10 cellular contexts compared by ENCODE assay signal in genomic region chr4:39446483-39446841, GRCh38. TPM values are rescaled to one million over a fixed set of nuclear protein-coding genes. Genes with fewer than 3 reads are reported as not detected.
DNase-seq lines count a peak whose midpoint lies in the region; ATAC-seq, FAIRE-seq and TF ChIP-seq lines count a peak whose summit lies in the region.
"Had no signal": no experiment of that assay in that cellular context is flagged by ENCODE, and none has a peak within 500 bp of the region (broad histone marks: within the 10 kb centered on the region; RNA-seq: fewer than 3 reads in every experiment).

No MANE protein-coding gene starts in this region.

- TF ChIP-seq CTCF in HepG2 (CRISPR knock-in tag; IDR thresholded peaks at IDR 0.05) = no peak
- TF ChIP-seq CTCF in right lobe of liver (IDR thresholded peaks at IDR 0.05) = no peak
- TF ChIP-seq CTCF in endothelial cell of umbilical vein (IDR thresholded peaks at IDR 0.05; ENCODE audit: extremely low read depth in 1 of 2, insufficient read depth in 1 of 2, low read depth in 1 of 2, low read length in 2 of 2) = no peak
- TF ChIP-seq CTCF in uterus (IDR thresholded peaks at IDR 0.05) = no peak
- no peak for TF ChIP-seq CTCF in OCI-LY7 (conservative IDR thresholded peaks at IDR 0.05; ENCODE audit: low read length)

- TF ChIP-seq EP300 in HepG2 (IDR thresholded peaks at IDR 0.05; ENCODE audit: low read depth in 2 of 2, low read length in 2 of 2) (no peak), HepG2 (CRISPR knock-in tag; IDR thresholded peaks at IDR 0.05; ENCODE audit: borderline replicate concordance) (no peak)

- CTCF ChIA-PET in HepG2 (lab: Yijun Ruan, JAX; ENCODE audit: low intra/inter-chr PET ratio, low total read pairs) = no interaction called here
- CTCF ChIA-PET in endothelial cell of umbilical vein (lab: Charles Lee) = interaction anchor here (0.8 to 2.8 kb wide), 3 partner anchors 23 to 264 kb away, joined by 3 to 11 read pairs (median 3); partner anchors contain the start of gene WDR19
- CTCF ChIA-PET in naive thymus-derived CD4-positive, alpha-beta T cell (lab: Charles Lee) = interaction anchor here (0.7 kb wide), 1 partner anchor 13 kb away, joined by 3 read pairs; no protein-coding TSS in a partner anchor
- CTCF ChIA-PET in OCI-LY7 (lab: Charles Lee; ENCODE audit: unreplicated experiment) = no interaction called here

- ATAC-seq in HepG2 (peak; percentile 39), right lobe of liver (no peak)
- ATAC-seq in naive thymus-derived CD4-positive, alpha-beta T cell = no peak

- intact Hi-C loops in HepG2 (cut with micrococcal nuclease; ENCODE audit: unreplicated experiment) = no loop called here
- intact Hi-C loops in right lobe of liver (cut with DNase I) = no loop called here
- intact Hi-C loops in endothelial cell of umbilical vein (cut with micrococcal nuclease) = loop anchor here (2.0 kb wide), 1 partner anchor 264 kb away; the partner anchor contains the start of gene WDR19
- intact Hi-C loops in naive thymus-derived CD4-positive, alpha-beta T cell (cut with micrococcal nuclease) = no loop called here
- intact Hi-C loops in uterus (cut with DNase I; ENCODE audit: low total_unique reads) = no loop called here
- intact Hi-C loops in OCI-LY7 (cut with micrococcal nuclease; ENCODE audit: unreplicated experiment) = no loop called here

- dilution Hi-C loops in endothelial cell of umbilical vein (cut with MboI; ENCODE audit: extremely low pct_ligation_motif_present, low sequenced_read_pairs) = no loop called here

- peak overlapping the region in 5 of 10 donors; percentile 67 to 79 (median 75) for H3K4me3 Mint-ChIP-seq in naive thymus-derived CD4-positive, alpha-beta T cell

- H3K27me3 ChIP-seq in HepG2 (ENCODE audit: control insufficient read depth in 1 of 2, insufficient read depth in 2 of 2, low read length in 2 of 2) (no peaks in the 10 kb centered on the region), right lobe of liver (no peaks in the 10 kb centered on the region), endothelial cell of umbilical vein (ENCODE audit: control insufficient read depth in 2 of 2, insufficient read depth in 2 of 2, low read length in 2 of 2) (peaks cover 0 to 1% of the 10 kb centered on the region in 2 experiments), uterus (no peaks in the 10 kb centered on the region)
- H3K27me3 ChIP-seq in naive thymus-derived CD4-positive, alpha-beta T cell (ENCODE audit: control insufficient read depth in 2 of 2, insufficient read depth in 2 of 2, low read length in 2 of 2) = no peaks in the 10 kb centered on the region

- H3K4me1 Mint-ChIP-seq in naive thymus-derived CD4-positive, alpha-beta T cell = peaks cover 0 to 9% (median 6%) of the 10 kb centered on the region in 7 donors

- no peaks in the 10 kb centered on the region for H3K9me1 ChIP-seq in endothelial cell of umbilical vein (replicated peaks; ENCODE audit: control insufficient read depth, extremely low read depth, insufficient read depth, low read length)

- H3K27ac Mint-ChIP-seq in naive thymus-derived CD4-positive, alpha-beta T cell = no peak overlapping the region

- H3K4me3 ChIP-seq in HepG2 (replicated peaks in 1 of 3; ENCODE audit: insufficient read depth in 1 of 3, low read depth in 2 of 3, low read length in 3 of 3) = no peak overlapping the region
- no peak overlapping the region for H3K4me3 ChIP-seq in right lobe of liver
- H3K4me3 ChIP-seq in endothelial cell of umbilical vein (replicated peaks in 1 of 3; ENCODE audit: insufficient read depth in 1 of 3, low read depth in 1 of 3, low read length in 3 of 3) = no peak overlapping the region
- H3K4me3 ChIP-seq in naive thymus-derived CD4-positive, alpha-beta T cell (ENCODE audit: low read length) = peak overlapping the region; percentile 26
- peak overlapping the region; percentile 20 to 32 for H3K4me3 ChIP-seq in uterus
- no peak overlapping the region for H3K4me3 ChIP-seq in OCI-LY7 (ENCODE audit: low read depth, low read length, poor library complexity, severe bottlenecking)

- in situ Hi-C loops in HepG2 (cut with HindIII; ENCODE audit: extremely low pct_ligation_motif_present, low pct_unique_long_range_greater_than_20kb) = no loop called here

- no peak overlapping the region for H3K9ac ChIP-seq in HepG2 (ENCODE audit: insufficient read depth, low read depth, low read length)
- no peak overlapping the region for H3K9ac ChIP-seq in endothelial cell of umbilical vein (replicated peaks; ENCODE audit: extremely low read depth, insufficient read depth, low read length)

- TF ChIP-seq POLR2A in HepG2 (IDR thresholded peaks at IDR 0.05; ENCODE audit: insufficient read depth in 1 of 2, low read depth in 2 of 2, low read length in 2 of 2) = no peak
- TF ChIP-seq POLR2A in right lobe of liver (IDR thresholded peaks at IDR 0.05) = no peak
- TF ChIP-seq POLR2A in endothelial cell of umbilical vein (IDR thresholded peaks at IDR 0.05; ENCODE audit: low read depth, low read length) = no peak
- TF ChIP-seq POLR2A in uterus (IDR thresholded peaks at IDR 0.05) = no peak

- peaks cover 0 to 7% (median 0%) of the 10 kb centered on the region in 5 donors for H3K36me3 Mint-ChIP-seq in naive thymus-derived CD4-positive, alpha-beta T cell

- no peaks in the 10 kb centered on the region for H3K9me3 Mint-ChIP-seq in naive thymus-derived CD4-positive, alpha-beta T cell

- no peaks in the 10 kb centered on the region for H3K27me3 Mint-ChIP-seq in naive thymus-derived CD4-positive, alpha-beta T cell

- BruUV-seq in HepG2 (replicated peaks; lab: Mats Ljungman, UMichigan) (no TSS peak), endothelial cell of umbilical vein (replicated peaks; lab: Mats Ljungman, UMichigan) (no TSS peak), OCI-LY7 (replicated peaks; lab: Mats Ljungman, UMichigan) (no TSS peak)

- H3K9me3 ChIP-seq in HepG2 (ENCODE audit: low read length) = no peaks in the 10 kb centered on the region
- H3K9me3 ChIP-seq in right lobe of liver = no peaks in the 10 kb centered on the region
- no peaks in the 10 kb centered on the region for H3K9me3 ChIP-seq in endothelial cell of umbilical vein (replicated peaks; ENCODE audit: control insufficient read depth, insufficient read depth, low read length)
- no peaks in the 10 kb centered on the region for H3K9me3 ChIP-seq in naive thymus-derived CD4-positive, alpha-beta T cell (ENCODE audit: control insufficient read depth in 2 of 3, low read length in 3 of 3)
- H3K9me3 ChIP-seq in uterus = no peaks in the 10 kb centered on the region
- H3K9me3 ChIP-seq in OCI-LY7 (ENCODE audit: low read length) = no peaks in the 10 kb centered on the region

- H3K79me2 ChIP-seq in HepG2 (ENCODE audit: insufficient read depth, low read length) (no peaks in the 10 kb centered on the region), endothelial cell of umbilical vein (ENCODE audit: control insufficient read depth, insufficient read depth, low read length) (no peaks in the 10 kb centered on the region), OCI-LY7 (ENCODE audit: insufficient read depth, low read depth, low read length) (no peaks in the 10 kb centered on the region)

- DNase-seq in HepG2 (ENCODE audit: low spot score) (no peak), right lobe of liver (no peak), endothelial cell of umbilical vein (ENCODE audit: low read depth, low spot score) (no peak), uterus (no peak), OCI-LY7 (ENCODE audit: low spot score) (no peak), GM19238 (ENCODE audit: insufficient read length, low spot score) (no peak)
- no peak for DNase-seq in naive thymus-derived CD4-positive, alpha-beta T cell
- DNase-seq in activated CD4-positive, alpha-beta T cell treated with anti-CD3 and anti-CD28 coated beads for 48 hours = no peak

- 98% methylated on average over 13 of the region's 20 CpGs for WGBS in HepG2 (ENCODE audit: low lambda C conversion rate)
- 100% methylated on average over 8 of the region's 20 CpGs for WGBS in right lobe of liver (ENCODE audit: insufficient coverage, low coverage, low lambda C conversion rate, missing lambda C conversion rate)

- H3K4me1 ChIP-seq in HepG2 (ENCODE audit: insufficient read depth, low read length) (peaks cover 25% of the 10 kb centered on the region), right lobe of liver (peaks cover 0 to 16% (median 5%) of the 10 kb centered on the region in 4 donors), endothelial cell of umbilical vein (ENCODE audit: control insufficient read depth, extremely low read depth, insufficient read depth, low read length) (peaks cover 7% of the 10 kb centered on the region), uterus (peaks cover 0 to 6% of the 10 kb centered on the region in 2 donors), OCI-LY7 (ENCODE audit: insufficient read depth, low read length, poor library complexity, severe bottlenecking) (peaks cover 15% of the 10 kb centered on the region)
- H3K4me1 ChIP-seq in naive thymus-derived CD4-positive, alpha-beta T cell (ENCODE audit: control insufficient read depth in 2 of 2, insufficient read depth in 2 of 2, low read length in 2 of 2) = peaks cover 0 to 3% of the 10 kb centered on the region in 2 donors

- H3K9me2 ChIP-seq in OCI-LY7 (ENCODE audit: insufficient read depth, low read length) = no peaks in the 10 kb centered on the region

- H2AFZ ChIP-seq in HepG2 (ENCODE audit: low read length) (no peak overlapping the region), endothelial cell of umbilical vein (ENCODE audit: low read depth, low read length) (peak overlapping the region; percentile 73), OCI-LY7 (ENCODE audit: low read length) (no peak overlapping the region)

- no peak for TF ChIP-seq RAD21 in HepG2 (CRISPR knock-in tag; IDR thresholded peaks at IDR 0.05)

- H3K4me2 ChIP-seq in HepG2 (ENCODE audit: low read depth, low read length) = no peak overlapping the region
- H3K4me2 ChIP-seq in endothelial cell of umbilical vein (ENCODE audit: insufficient read depth, low read length) = peak overlapping the region; percentile 58
- no peak overlapping the region for H3K4me2 ChIP-seq in OCI-LY7 (ENCODE audit: low read length)

- POLR2A ChIA-PET in HepG2 (lab: Yijun Ruan, JAX) = interaction anchor here (0.9 to 1.5 kb wide), 3 partner anchors 17 to 80 kb away, joined by 3 to 5 read pairs (median 4); partner anchors contain the start of genes KLB and RFC1
- POLR2A ChIA-PET in endothelial cell of umbilical vein (lab: Charles Lee) = no interaction called here
- POLR2A ChIA-PET in naive thymus-derived CD4-positive, alpha-beta T cell (lab: Charles Lee) = interaction anchor here (0.9 to 1.8 kb wide), 4 partner anchors 11 to 192 kb away, joined by 3 to 8 read pairs (median 4); partner anchors contain the start of genes LIAS, RPL9 and SMIM14
- POLR2A ChIA-PET in OCI-LY7 (lab: Charles Lee) = interaction anchor here (0.5 to 1.1 kb wide), 3 partner anchors 11 to 78 kb away, joined by 3 to 5 read pairs (median 5); no protein-coding TSS in a partner anchor

- H3K27ac ChIP-seq in HepG2 (ENCODE audit: extremely low read length, insufficient read depth, low read length) (no peak overlapping the region), right lobe of liver (no peak overlapping the region), endothelial cell of umbilical vein (ENCODE audit: insufficient read depth, low read depth, low read length) (no peak overlapping the region), uterus (no peak overlapping the region), OCI-LY7 (ENCODE audit: low read depth, low read length, poor library complexity, severe bottlenecking) (no peak overlapping the region)
- H3K27ac ChIP-seq in naive thymus-derived CD4-positive, alpha-beta T cell (ENCODE audit: low read depth, low read length) = no peak overlapping the region

- H3K36me3 ChIP-seq in HepG2 (replicated peaks in 1 of 2; ENCODE audit: control insufficient read depth in 1 of 2, insufficient read depth in 2 of 2, low read length in 2 of 2) (peaks cover 3 to 33% of the 10 kb centered on the region in 2 experiments; a peak in 3 of 5 replicates), right lobe of liver (peaks cover 0 to 52% (median 3%) of the 10 kb centered on the region in 4 donors), endothelial cell of umbilical vein (ENCODE audit: control insufficient read depth in 2 of 2, extremely low read depth in 1 of 2, insufficient read depth in 2 of 2, low read length in 2 of 2) (peaks cover 0 to under 1% of the 10 kb centered on the region in 2 experiments), uterus (no peaks in the 10 kb centered on the region), OCI-LY7 (ENCODE audit: insufficient read depth, low read length) (peaks cover 41% of the 10 kb centered on the region)
- H3K36me3 ChIP-seq in naive thymus-derived CD4-positive, alpha-beta T cell (ENCODE audit: control insufficient read depth in 2 of 3, insufficient read depth in 3 of 3, low read length in 3 of 3) = peaks cover 0 to 4% (median 0%) of the 10 kb centered on the region in 3 experiments

- no peak for FAIRE-seq in HepG2 (lab: Jason Lieb, UNC)
- FAIRE-seq in endothelial cell of umbilical vein (lab: Jason Lieb, UNC) = no peak

- H4K20me1 ChIP-seq in HepG2 (ENCODE audit: insufficient read depth, low read length) (peaks cover 5% of the 10 kb centered on the region; the same call in 1 of the 2 replicates), endothelial cell of umbilical vein (replicated peaks; ENCODE audit: control insufficient read depth, extremely low read depth, insufficient read depth, low read length) (no peaks in the 10 kb centered on the region), OCI-LY7 (ENCODE audit: insufficient read depth, low read length) (0 out of 2 replicates have a peak, but pooled peaks cover 14% of the 10 kb centered on the region)

RNA-seq across cellular contexts. Expression of gene RPL9, which starts 12.3 kb away (rescaled TPM):
- total RNA-seq in HepG2 (2016; rRNA removed; fragmentation: Illumina TruSeq; extraction: Trizol) (2,148 and 2,808 TPM in 2 replicates), right lobe of liver (1,000 to 10,000 TPM in 2 of 6 experiments, 100 to 1,000 TPM in 4; 353 to 1,546 (median 454) TPM), endothelial cell of umbilical vein (963 and 988 TPM in 2 replicates), uterus (over 10,000 TPM in 1 of 4 donors, 1,000 to 10,000 TPM in 3; 3,607 to 16,295 (median 4,795) TPM), OCI-LY7 (2022) (1,698 and 1,735 TPM in 2 replicates)
- 2,980 and 3,556 TPM in 2 replicates for total RNA-seq in HepG2 (2016; cell fraction: cytosol; rRNA removed; fragmentation: Illumina TruSeq; extraction: Trizol; ENCODE audit: low read depth)
- total RNA-seq in HepG2 (2016; cell fraction: insoluble cytoplasmic fraction; rRNA removed; fragmentation: Illumina TruSeq; extraction: Trizol) = 2,243 and 2,719 TPM in 2 replicates
- 4,819 and 5,825 TPM in 2 replicates for total RNA-seq in HepG2 (2016; cell fraction: membrane; rRNA removed; fragmentation: Illumina TruSeq; extraction: Trizol)
- total RNA-seq in HepG2 (2016; cell fraction: nucleus; rRNA removed; fragmentation: Illumina TruSeq; extraction: Trizol) = 939 and 947 TPM in 2 replicates
- polyA plus RNA-seq in HepG2 (2011; rRNA removed) (849 and 993 TPM in 2 replicates), endothelial cell of umbilical vein (547 and 1,186 TPM in 2 replicates)
- 1,096 and 1,918 TPM in 2 replicates for polyA plus RNA-seq in HepG2 (2011; cell fraction: cytosol; rRNA removed)
- 226 and 300 TPM in 2 replicates for polyA plus RNA-seq in HepG2 (2011; cell fraction: nucleus; rRNA removed)
- polyA plus RNA-seq in HepG2 (2012) = 2,363 and 2,846 TPM in 2 replicates
- 1,711 and 1,965 TPM in 2 replicates for polyA plus RNA-seq in HepG2 (2016; cell fraction: cytosol; fragmentation: Illumina TruSeq; extraction: Trizol; ENCODE audit: low read depth)
- 1,418 and 1,522 TPM in 2 replicates for polyA plus RNA-seq in HepG2 (2016; cell fraction: insoluble cytoplasmic fraction; fragmentation: Illumina TruSeq; extraction: Trizol; ENCODE audit: low read depth)
- polyA plus RNA-seq in HepG2 (2016; cell fraction: membrane; fragmentation: Illumina TruSeq; extraction: Trizol; ENCODE audit: low read depth) = 2,738 and 2,765 TPM in 2 replicates
- polyA plus RNA-seq in HepG2 (2016; cell fraction: nucleus; fragmentation: Illumina TruSeq; extraction: Trizol; ENCODE audit: insufficient read depth, low read depth) = 819 and 843 TPM in 2 replicates
- 55.2 and 89.0 TPM in 2 replicates for polyA minus RNA-seq in HepG2 (2011; rRNA and poly(A)+ RNA removed; ENCODE audit: low replicate concordance)
- 458 and 550 TPM in 2 replicates for polyA minus RNA-seq in HepG2 (2011; cell fraction: cytosol; rRNA and poly(A)+ RNA removed)
- 350 and 404 TPM in 2 replicates for polyA minus RNA-seq in HepG2 (2011; cell fraction: nucleus; rRNA and poly(A)+ RNA removed)
- 1,188 and 1,430 TPM in 2 replicates for polyA plus RNA-seq in endothelial cell of umbilical vein (2011; cell fraction: cytosol; rRNA removed)
- 316 and 532 TPM in 2 replicates for polyA plus RNA-seq in endothelial cell of umbilical vein (2011; cell fraction: nucleus; rRNA removed)
- polyA plus RNA-seq in endothelial cell of umbilical vein (2012) = 1,381 and 1,788 TPM in 2 replicates
- polyA minus RNA-seq in endothelial cell of umbilical vein = 69.0 and 71.6 TPM in 2 replicates
- 525 TPM for polyA minus RNA-seq in endothelial cell of umbilical vein (2011; cell fraction: cytosol; rRNA and poly(A)+ RNA removed)
- polyA minus RNA-seq in endothelial cell of umbilical vein (2011; cell fraction: nucleus; rRNA and poly(A)+ RNA removed) = 185 and 229 TPM in 2 replicates
- 1,000 to 10,000 TPM; 1,414 to 3,398 (median 2,567) TPM for total RNA-seq in naive thymus-derived CD4-positive, alpha-beta T cell
- 1,000 to 10,000 TPM; 3,310 to 3,365 TPM for polyA plus RNA-seq in naive thymus-derived CD4-positive, alpha-beta T cell
- total RNA-seq in OCI-LY7 (2014; rRNA removed; shearing (Covaris generic)) = 2,571 and 3,860 TPM in 2 replicates

RNA-seq across cellular contexts. Expression of gene LIAS, which starts 12.4 kb away (rescaled TPM):
- total RNA-seq in HepG2 (2016; rRNA removed; fragmentation: Illumina TruSeq; extraction: Trizol) = 16.6 and 18.3 TPM in 2 replicates
- 5.2 and 5.6 TPM in 2 replicates for total RNA-seq in HepG2 (2016; cell fraction: cytosol; rRNA removed; fragmentation: Illumina TruSeq; extraction: Trizol; ENCODE audit: low read depth)
- total RNA-seq in HepG2 (2016; cell fraction: insoluble cytoplasmic fraction; rRNA removed; fragmentation: Illumina TruSeq; extraction: Trizol) = 15.0 and 16.2 TPM in 2 replicates
- total RNA-seq in HepG2 (2016; cell fraction: membrane; rRNA removed; fragmentation: Illumina TruSeq; extraction: Trizol) = 8.9 and 9.9 TPM in 2 replicates
- total RNA-seq in HepG2 (2016; cell fraction: nucleus; rRNA removed; fragmentation: Illumina TruSeq; extraction: Trizol) = 14.3 and 14.8 TPM in 2 replicates
- polyA plus RNA-seq in HepG2 (2011; rRNA removed) = 11.4 and 16.0 TPM in 2 replicates
- 7.9 and 8.2 TPM in 2 replicates for polyA plus RNA-seq in HepG2 (2011; cell fraction: cytosol; rRNA removed)
- polyA plus RNA-seq in HepG2 (2011; cell fraction: nucleus; rRNA removed) = 5.6 and 9.5 TPM in 2 replicates
- polyA plus RNA-seq in HepG2 (2012) = 12.1 and 15.8 TPM in 2 replicates
- polyA plus RNA-seq in HepG2 (2016; cell fraction: cytosol; fragmentation: Illumina TruSeq; extraction: Trizol; ENCODE audit: low read depth) = 4.1 and 4.2 TPM in 2 replicates
- polyA plus RNA-seq in HepG2 (2016; cell fraction: insoluble cytoplasmic fraction; fragmentation: Illumina TruSeq; extraction: Trizol; ENCODE audit: low read depth) = 19.8 and 20.7 TPM in 2 replicates
- 7.1 and 7.2 TPM in 2 replicates for polyA plus RNA-seq in HepG2 (2016; cell fraction: membrane; fragmentation: Illumina TruSeq; extraction: Trizol; ENCODE audit: low read depth)
- polyA plus RNA-seq in HepG2 (2016; cell fraction: nucleus; fragmentation: Illumina TruSeq; extraction: Trizol; ENCODE audit: insufficient read depth, low read depth) = 29.7 and 30.7 TPM in 2 replicates
- polyA minus RNA-seq in HepG2 (2011; rRNA and poly(A)+ RNA removed; ENCODE audit: low replicate concordance) = 1.7 and 4.9 TPM in 2 replicates
- polyA minus RNA-seq in HepG2 (2011; cell fraction: cytosol; rRNA and poly(A)+ RNA removed) = 4.3 and 5.0 TPM in 2 replicates
- polyA minus RNA-seq in HepG2 (2011; cell fraction: nucleus; rRNA and poly(A)+ RNA removed) = 13.9 and 19.6 TPM in 2 replicates
- 10 to 100 TPM in 4 of 6 experiments, 1 to 10 TPM in 2; 7.0 to 20.4 (median 13.1) TPM for total RNA-seq in right lobe of liver
- total RNA-seq in endothelial cell of umbilical vein = 9.7 and 11.3 TPM in 2 replicates
- polyA plus RNA-seq in endothelial cell of umbilical vein = 4.0 and 5.5 TPM in 2 replicates
- 8.1 and 8.9 TPM in 2 replicates for polyA plus RNA-seq in endothelial cell of umbilical vein (2011; cell fraction: cytosol; rRNA removed)
- 8.6 and 10.3 TPM in 2 replicates for polyA plus RNA-seq in endothelial cell of umbilical vein (2011; cell fraction: nucleus; rRNA removed)
- polyA plus RNA-seq in endothelial cell of umbilical vein (2012) = 6.0 and 12.3 TPM in 2 replicates
- 2.3 and 5.6 TPM in 2 replicates for polyA minus RNA-seq in endothelial cell of umbilical vein
- 5.6 TPM for polyA minus RNA-seq in endothelial cell of umbilical vein (2011; cell fraction: cytosol; rRNA and poly(A)+ RNA removed)
- polyA minus RNA-seq in endothelial cell of umbilical vein (2011; cell fraction: nucleus; rRNA and poly(A)+ RNA removed) = 4.5 and 7.2 TPM in 2 replicates
- total RNA-seq in naive thymus-derived CD4-positive, alpha-beta T cell = 10 to 100 TPM; 14.5 to 27.8 (median 16.4) TPM
- 10 to 100 TPM; 12.5 to 16.4 TPM for polyA plus RNA-seq in naive thymus-derived CD4-positive, alpha-beta T cell
- 10 to 100 TPM in 3 of 4 donors, 1 to 10 TPM in 1; 1.8 to 16.5 (median 11.3) TPM for total RNA-seq in uterus
- total RNA-seq in OCI-LY7 (2014; rRNA removed; shearing (Covaris generic)) = 12.7 and 15.1 TPM in 2 replicates
- 28.3 and 28.4 TPM in 2 replicates for total RNA-seq in OCI-LY7 (2022)

RNA-seq across cellular contexts. Expression of gene KLB, which starts 39.7 kb away (rescaled TPM):
- total RNA-seq in HepG2 (2016; rRNA removed; fragmentation: Illumina TruSeq; extraction: Trizol) = 41.9 and 82.0 TPM in 2 replicates
- total RNA-seq in HepG2 (2016; cell fraction: cytosol; rRNA removed; fragmentation: Illumina TruSeq; extraction: Trizol; ENCODE audit: low read depth) = 4.8 and 6.1 TPM in 2 replicates
- total RNA-seq in HepG2 (2016; cell fraction: insoluble cytoplasmic fraction; rRNA removed; fragmentation: Illumina TruSeq; extraction: Trizol) = 38.0 and 82.0 TPM in 2 replicates
- 12.2 and 15.5 TPM in 2 replicates for total RNA-seq in HepG2 (2016; cell fraction: membrane; rRNA removed; fragmentation: Illumina TruSeq; extraction: Trizol)
- 91.7 and 106 TPM in 2 replicates for total RNA-seq in HepG2 (2016; cell fraction: nucleus; rRNA removed; fragmentation: Illumina TruSeq; extraction: Trizol)
- 22.6 and 25.3 TPM in 2 replicates for polyA plus RNA-seq in HepG2 (2011; rRNA removed)
- 14.6 and 18.2 TPM in 2 replicates for polyA plus RNA-seq in HepG2 (2011; cell fraction: cytosol; rRNA removed)
- polyA plus RNA-seq in HepG2 (2011; cell fraction: nucleus; rRNA removed) = 12.6 and 12.7 TPM in 2 replicates
- polyA plus RNA-seq in HepG2 (2012) = 28.3 and 43.2 TPM in 2 replicates
- 2.7 and 3.0 TPM in 2 replicates for polyA plus RNA-seq in HepG2 (2016; cell fraction: cytosol; fragmentation: Illumina TruSeq; extraction: Trizol; ENCODE audit: low read depth)
- 26.6 and 27.9 TPM in 2 replicates for polyA plus RNA-seq in HepG2 (2016; cell fraction: insoluble cytoplasmic fraction; fragmentation: Illumina TruSeq; extraction: Trizol; ENCODE audit: low read depth)
- polyA plus RNA-seq in HepG2 (2016; cell fraction: membrane; fragmentation: Illumina TruSeq; extraction: Trizol; ENCODE audit: low read depth) = 5.6 and 7.1 TPM in 2 replicates
- 95.1 and 96.3 TPM in 2 replicates for polyA plus RNA-seq in HepG2 (2016; cell fraction: nucleus; fragmentation: Illumina TruSeq; extraction: Trizol; ENCODE audit: insufficient read depth, low read depth)
- polyA minus RNA-seq in HepG2 (2011; rRNA and poly(A)+ RNA removed; ENCODE audit: low replicate concordance) = 0.02 and 40.4 TPM in 2 replicates
- 25.4 and 30.9 TPM in 2 replicates for polyA minus RNA-seq in HepG2 (2011; cell fraction: cytosol; rRNA and poly(A)+ RNA removed)
- polyA minus RNA-seq in HepG2 (2011; cell fraction: nucleus; rRNA and poly(A)+ RNA removed) = 19.8 and 25.6 TPM in 2 replicates
- total RNA-seq in right lobe of liver = 10 to 100 TPM; 12.3 to 54.5 (median 17.5) TPM
- not detected in 2 replicates for total RNA-seq in endothelial cell of umbilical vein
- polyA plus RNA-seq in endothelial cell of umbilical vein = 0.01 and 0.02 TPM in 2 replicates
- polyA plus RNA-seq in endothelial cell of umbilical vein (2011; cell fraction: cytosol; rRNA removed) = 0.01 and 0.03 TPM in 2 replicates
- not detected in 2 replicates for polyA plus RNA-seq in endothelial cell of umbilical vein (2011; cell fraction: nucleus; rRNA removed)
- polyA plus RNA-seq in endothelial cell of umbilical vein (2012) = 0.03 TPM in 1 of 2 replicates, not detected in the other
- polyA minus RNA-seq in endothelial cell of umbilical vein = not detected in 2 replicates
- polyA minus RNA-seq in endothelial cell of umbilical vein (2011; cell fraction: cytosol; rRNA and poly(A)+ RNA removed) = not detected
- polyA minus RNA-seq in endothelial cell of umbilical vein (2011; cell fraction: nucleus; rRNA and poly(A)+ RNA removed) = not detected in 2 replicates
- not detected for total RNA-seq in naive thymus-derived CD4-positive, alpha-beta T cell
- under 1 TPM in 1 of 2 donors, not detected in 1; 0.07 TPM for polyA plus RNA-seq in naive thymus-derived CD4-positive, alpha-beta T cell
- total RNA-seq in uterus = under 1 TPM in 1 of 4 donors, not detected in 3; 0.21 TPM
- total RNA-seq in OCI-LY7 (2014; rRNA removed; shearing (Covaris generic)) = not detected in 2 replicates
- total RNA-seq in OCI-LY7 (2022) = not detected in 2 replicates
- total RNA-seq: myocyte, SK-MEL-5 had no signal

Comparison
In these comparisons a context has a peak if more than half of its experiments do, and no peak if none do; other contexts are left out.
1. H3K4me3 ChIP-seq: peak in naive thymus-derived CD4-positive, alpha-beta T cell (single experiment) and uterus (2 of 2); none in HepG2 (0 of 3), right lobe of liver (0 of 3), endothelial cell of umbilical vein (0 of 3) and OCI-LY7 (single experiment).
2. CTCF ChIA-PET loops: an anchor here in endothelial cell of umbilical vein (0.8 to 2.8 kb wide) and naive thymus-derived CD4-positive, alpha-beta T cell (0.7 kb wide); none called in HepG2 and OCI-LY7.